16 cellular contexts compared by ENCODE assay signal in genomic region chr6:56040271-56040670, GRCh38.
DNase-seq lines count a peak whose midpoint lies in the region; ATAC-seq and FAIRE-seq lines count a peak whose summit lies in the region.
"Had no signal": no experiment of that assay in that cellular context is flagged by ENCODE, and none has a peak within 500 bp of the region (broad histone marks: within the 10 kb centered on the region; RNA-seq: fewer than 3 reads in every experiment).

No MANE protein-coding gene starts in this region.

- DNase-seq in H4 (ENCODE audit: low spot score), result peak; percentile 64
- peak; percentile 41 for DNase-seq in OCI-M1 (lab: John Stamatoyannopoulos, UW)
- peak; percentile 79 for DNase-seq in fibroblast of gingiva (ENCODE audit: low read depth)
- DNase-seq in urothelium cell line (ENCODE audit: low spot score), result no peak
- DNase-seq: activated CD8-positive, alpha-beta T cell treated with anti-CD3 and anti-CD28 coated beads, Interleukin-2, amount 10 ng/mL, durations not matched to agents 7 days and 5 days; activated naive CD4-positive, alpha-beta T cell; KBM-7; T1000; testis had no signal

- ATAC-seq in GM21717 (IDR thresholded peaks at IDR 0.05; ENCODE audit: unreplicated experiment) (no peak), HG02885 (IDR thresholded peaks at IDR 0.05; ENCODE audit: poor library complexity, unreplicated experiment) (no peak), GM19023 (IDR thresholded peaks at IDR 0.05; ENCODE audit: unreplicated experiment) (no peak)
- ATAC-seq: activated CD8-positive, alpha-beta T cell treated with anti-CD3 and anti-CD28 coated beads, Interleukin-2, amount 10 ng/mL, durations not matched to agents 7 days and 5 days; gastroesophageal sphincter; sciatic nerve had no signal

- peak; percentile 75 for FAIRE-seq in urothelium cell line (lab: Jason Lieb, UNC)
- FAIRE-seq: islet of Langerhans, RCC 7860 had no signal
